8 cellular contexts compared by ENCODE assay signal in the genomic region with DNA sequence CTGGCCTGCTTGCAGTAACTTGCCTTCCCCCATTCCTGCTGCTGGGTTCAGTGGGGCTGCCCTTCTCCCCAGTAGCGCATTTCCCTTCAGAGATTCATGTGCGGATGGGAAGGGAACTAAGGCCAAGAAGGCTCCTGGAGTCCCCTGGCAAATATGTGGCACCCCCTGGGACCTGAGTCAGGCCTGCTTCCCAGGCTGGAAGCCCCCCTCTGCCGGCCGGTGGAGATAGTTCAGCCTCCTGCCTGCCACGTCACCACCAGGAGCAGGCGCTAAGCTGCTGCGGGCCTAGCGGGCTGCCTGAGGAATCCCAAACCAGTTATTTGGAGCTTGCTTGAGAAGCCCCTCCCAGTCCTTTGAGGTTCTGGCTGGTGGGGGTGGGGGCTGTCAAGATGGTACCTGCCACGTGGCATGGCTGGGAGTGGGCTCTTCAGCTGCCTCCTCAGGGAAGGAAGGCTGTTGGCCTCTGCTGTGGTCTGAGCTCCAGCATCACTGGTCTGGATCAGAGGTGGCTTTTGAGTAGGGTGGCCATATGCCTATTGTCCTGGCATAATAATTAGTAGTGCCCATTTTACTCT. TPM values are rescaled to one million over a fixed set of nuclear protein-coding genes. Genes with fewer than 3 reads are reported as not detected.
DNase-seq lines count a peak whose midpoint lies in the region; ATAC-seq and TF ChIP-seq lines count a peak whose summit lies in the region.

No MANE protein-coding gene starts in this region.

- TF ChIP-seq CTCF in activated CD8-positive, alpha-beta T cell treated with anti-CD3 and anti-CD28 coated beads for 36 hours (IDR thresholded peaks at IDR 0.05), result no peak
- peak; percentile 70 for TF ChIP-seq CTCF in glutamatergic neuron (IDR thresholded peaks at IDR 0.05; ENCODE audit: partially characterized antibody, unreplicated experiment)
- TF ChIP-seq CTCF in prostate gland (IDR thresholded peaks at IDR 0.05), result peak in 2 of 4 experiments; percentile 50 to 62

- peak overlapping the region; percentile 99 for H3K27ac Mint-ChIP-seq in activated CD8-positive, alpha-beta T cell treated with anti-CD3 and anti-CD28 coated beads for 36 hours
- H3K27ac Mint-ChIP-seq in glutamatergic neuron (ENCODE audit: unreplicated experiment), result peak overlapping the region; percentile 100

- H3K4me1 Mint-ChIP-seq in activated CD8-positive, alpha-beta T cell treated with anti-CD3 and anti-CD28 coated beads for 36 hours (ENCODE audit: low read depth), result peaks cover 32% of the 10 kb centered on the region
- peaks cover 19% of the 10 kb centered on the region for H3K4me1 Mint-ChIP-seq in glutamatergic neuron (ENCODE audit: low read depth, unreplicated experiment)

- POLR2A ChIA-PET in activated CD8-positive, alpha-beta T cell treated with anti-CD3 and anti-CD28 coated beads for 36 hours (lab: Charles Lee), result interaction anchor here (1.4 kb wide), 1 partner anchor 11 kb away, joined by 3 read pairs; no protein-coding TSS in a partner anchor

- peak overlapping the region; percentile 98 to 99 for H3K27ac ChIP-seq in prostate gland

- no peaks in the 10 kb centered on the region for H3K9me3 Mint-ChIP-seq in activated CD8-positive, alpha-beta T cell treated with anti-CD3 and anti-CD28 coated beads for 36 hours
- peaks cover 7% of the 10 kb centered on the region for H3K9me3 Mint-ChIP-seq in glutamatergic neuron (ENCODE audit: unreplicated experiment)

- H3K27me3 ChIP-seq in HAP-1 (ENCODE audit: low read depth) (no peaks in the 10 kb centered on the region), prostate gland (replicated peaks; ENCODE audit: insufficient read depth) (no peaks in the 10 kb centered on the region)

- H3K36me3 ChIP-seq in HAP-1 (replicated peaks) (peaks cover 40% of the 10 kb centered on the region), prostate gland (peaks cover 11 to 16% of the 10 kb centered on the region in 2 donors)

- in situ Hi-C loops in HAP-1 (cut with MboI; ENCODE audit: low sequenced_read_pairs), result no loop called here

- peak overlapping the region; percentile 100 for H3K4me3 Mint-ChIP-seq in activated CD8-positive, alpha-beta T cell treated with anti-CD3 and anti-CD28 coated beads for 36 hours
- peak overlapping the region; percentile 96 for H3K4me3 Mint-ChIP-seq in glutamatergic neuron (ENCODE audit: unreplicated experiment)

- no peak for TF ChIP-seq POLR2A in prostate gland (IDR thresholded peaks at IDR 0.05)

- ATAC-seq in activated CD8-positive, alpha-beta T cell treated with anti-CD3 and anti-CD28 coated beads for 36 hours, result no peak

- WGBS in prostate gland, result 14% methylated on average over 9 of the region's 9 CpGs

- H3K27me3 Mint-ChIP-seq in activated CD8-positive, alpha-beta T cell treated with anti-CD3 and anti-CD28 coated beads for 36 hours, result no peaks in the 10 kb centered on the region
- peaks cover 10% of the 10 kb centered on the region for H3K27me3 Mint-ChIP-seq in glutamatergic neuron (ENCODE audit: unreplicated experiment)

- intact Hi-C loops in activated CD8-positive, alpha-beta T cell treated with anti-CD3 and anti-CD28 coated beads for 36 hours (cut with micrococcal nuclease), result no loop called here
- intact Hi-C loops in prostate gland (cut with DNase I), result loop anchor here (5.0 kb wide), 1 partner anchor 248 kb away; no protein-coding TSS in a partner anchor

- peaks cover 8% of the 10 kb centered on the region for H3K36me3 Mint-ChIP-seq in activated CD8-positive, alpha-beta T cell treated with anti-CD3 and anti-CD28 coated beads for 36 hours (ENCODE audit: low read depth)
- no peaks in the 10 kb centered on the region for H3K36me3 Mint-ChIP-seq in glutamatergic neuron (ENCODE audit: unreplicated experiment)

- no peaks in the 10 kb centered on the region for H3K9me3 ChIP-seq in HAP-1
- H3K9me3 ChIP-seq in prostate gland, result no peaks in the 10 kb centered on the region

- peaks cover 7% of the 10 kb centered on the region for H3K4me1 ChIP-seq in HAP-1
- H3K4me1 ChIP-seq in prostate gland (replicated peaks), result peaks cover 26% of the 10 kb centered on the region

- DNase-seq in HAP-1 (ENCODE audit: low spot score in 2 of 2) (peak; percentile 24 to 66), glutamatergic neuron (peak; percentile 90), prostate gland (ENCODE audit: low spot score) (no peak), NCI-H446 treated with DMSO at 0.1 percent for 48 hours (lab: John Stamatoyannopoulos, UW) (no peak), SIG-M5 treated with dmso at 0.1 percent for 504 hours (lab: John Stamatoyannopoulos, UW; ENCODE audit: unreplicated experiment) (no peak), GF-D8 (lab: John Stamatoyannopoulos, UW) (no peak)
- DNase-seq in activated CD8-positive, alpha-beta T cell treated with anti-CD3 and anti-CD28 coated beads for 36 hours, result no peak
- DNase-seq in activated CD4-positive, alpha-beta T cell treated with anti-CD3 and anti-CD28 coated beads for 48 hours, result no peak

- CTCF ChIA-PET in activated CD8-positive, alpha-beta T cell treated with anti-CD3 and anti-CD28 coated beads for 36 hours (lab: Charles Lee), result no interaction called here

- peak overlapping the region; percentile 74 for H3K4me3 ChIP-seq in HAP-1
- peak overlapping the region; percentile 84 to 89 for H3K4me3 ChIP-seq in prostate gland

RNA-seq across cellular contexts. Expression of gene SERPINH1, which starts 2.0 kb away (rescaled TPM):
- 10 to 100 TPM; 15.7 to 17.7 TPM for total RNA-seq in activated CD8-positive, alpha-beta T cell treated with anti-CD3 and anti-CD28 coated beads for 36 hours
- total RNA-seq in glutamatergic neuron (ENCODE audit: unreplicated experiment), result 35.0 TPM
- total RNA-seq in prostate gland, result 100 to 1,000 TPM; 123 to 189 TPM

RNA-seq across cellular contexts. Expression of gene GDPD5, which starts 38.3 kb away (rescaled TPM):
- total RNA-seq in activated CD8-positive, alpha-beta T cell treated with anti-CD3 and anti-CD28 coated beads for 36 hours, result 10 to 100 TPM in 1 of 2 experiments, 1 to 10 TPM in 1; 7.8 to 11.0 TPM
- total RNA-seq in glutamatergic neuron (ENCODE audit: unreplicated experiment) (147 TPM), prostate gland (10 to 100 TPM in 1 of 2 donors, 1 to 10 TPM in 1; 1.7 to 14.6 TPM)

Comparison
In these comparisons a context has a peak if more than half of its experiments do, and no peak if none do; other contexts are left out.
1. DNase-seq: peak in HAP-1 (2 of 2) and glutamatergic neuron (single experiment); none in activated CD8-positive, alpha-beta T cell treated with anti-CD3 and anti-CD28 coated beads for 36 hours (single experiment), prostate gland (single experiment), NCI-H446 treated with DMSO at 0.1 percent for 48 hours (single experiment), SIG-M5 treated with dmso at 0.1 percent for 504 hours (single experiment), activated CD4-positive, alpha-beta T cell treated with anti-CD3 and anti-CD28 coated beads for 48 hours (single experiment) and GF-D8 (single experiment).